ENCODE assay signal across 9 cellular contexts in the genomic region with DNA sequence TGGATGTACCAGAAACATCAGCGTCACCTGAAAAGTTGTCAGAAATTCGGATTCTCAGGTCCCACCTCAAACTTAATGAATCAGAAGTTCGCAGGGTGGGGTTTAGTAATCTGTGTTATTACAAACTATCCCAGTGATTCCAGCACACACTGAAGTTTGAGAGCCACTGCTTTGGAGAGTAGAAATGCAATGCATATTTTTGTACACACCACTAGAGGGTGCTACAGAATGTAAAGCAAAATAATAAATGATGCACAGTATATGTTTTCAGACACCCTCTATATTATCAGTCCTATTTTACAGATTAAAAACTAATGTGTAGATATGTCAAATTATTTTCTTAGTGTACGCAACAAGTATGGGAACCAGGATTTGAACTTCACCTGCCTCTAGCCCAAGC. TPM values are rescaled to one million over a fixed set of nuclear protein-coding genes. Genes with fewer than 3 reads are reported as not detected.
A peak's percentile ranks its signal among the peaks of the same experiment; 100 is the strongest.
DNase-seq lines count a peak whose midpoint lies in the region; ATAC-seq and TF ChIP-seq lines count a peak whose summit lies in the region.
"Had no signal": no experiment of that assay in that cellular context is flagged by ENCODE, and none has a peak within 500 bp of the region (broad histone marks: within the 10 kb centered on the region; RNA-seq: fewer than 3 reads in every experiment).

No MANE protein-coding gene starts in this region.

- H3K4me3 ChIP-seq in GM23248 (0 out of 2 replicates have a peak overlapping the region, but pooled peaks have one; percentile 99), coronary artery (no peak overlapping the region)

- H3K9ac ChIP-seq in GM23248: peak overlapping the region; percentile 100

- H3K27me3 ChIP-seq in GM23248 (replicated peaks; ENCODE audit: insufficient read depth): no peaks in the 10 kb centered on the region

- H3K9me3 Mint-ChIP-seq in neural crest cell: no peaks in the 10 kb centered on the region
- H3K9me3 Mint-ChIP-seq: stimulated activated naive CD8-positive, alpha-beta T cell treated with anti-CD3 and anti-CD28 coated beads, Interleukin-15, Interleukin-2, amounts not matched to agents 100 ng/mL and 50 ng/mL, for 24 hours had no signal

- TF ChIP-seq CTCF in coronary artery (IDR thresholded peaks at IDR 0.05): peak; percentile 39
- TF ChIP-seq CTCF in neural crest cell (conservative IDR thresholded peaks at IDR 0.05): peak; percentile 82

- peaks cover 25% of the 10 kb centered on the region for H3K79me2 ChIP-seq in GM23248 (ENCODE audit: insufficient read depth)

- H3K36me3 ChIP-seq in GM23248 (ENCODE audit: low read depth): peaks cover 13% of the 10 kb centered on the region

- H3K27ac ChIP-seq in GM23248 (peak overlapping the region; percentile 100; the same call in 1 of the 2 replicates), coronary artery (peak overlapping the region in 1 of 2 donors; percentile 96)

- peaks cover 3% of the 10 kb centered on the region for H3K36me3 Mint-ChIP-seq in neural crest cell (ENCODE audit: low read depth)

- H3K4me1 ChIP-seq in GM23248 (ENCODE audit: insufficient read depth): peaks cover 15% of the 10 kb centered on the region

- no peak for ATAC-seq in HG02798 (IDR thresholded peaks at IDR 0.05; ENCODE audit: poor library complexity, unreplicated experiment)
- no peak for ATAC-seq in HG02938 (IDR thresholded peaks at IDR 0.05; ENCODE audit: unreplicated experiment)

- 33 to 35% methylated on average over 4 of the region's 4 CpGs for WGBS in GM23248 (ENCODE audit: low coverage in 1 of 2, low lambda C conversion rate in 2 of 2, missing lambda C conversion rate in 2 of 2), 2 experiments

- H3K9me3 ChIP-seq in GM23248 (ENCODE audit: low read depth): no peaks in the 10 kb centered on the region

- no peaks in the 10 kb centered on the region for H3K9me2 ChIP-seq in GM23248 (ENCODE audit: insufficient read depth)

- peak overlapping the region; percentile 83 for H2AFZ ChIP-seq in GM23248

- H3K27me3 Mint-ChIP-seq in neural crest cell (ENCODE audit: low read depth): peaks cover 6% of the 10 kb centered on the region
- H3K27me3 Mint-ChIP-seq: stimulated activated naive CD8-positive, alpha-beta T cell treated with anti-CD3 and anti-CD28 coated beads, Interleukin-15, Interleukin-2, amounts not matched to agents 100 ng/mL and 50 ng/mL, for 24 hours had no signal

- in situ Hi-C loops in GM23248 (cut with MboI): loop anchor here (10.0 kb wide), 1 partner anchor 154 kb away; no protein-coding TSS in a partner anchor

- H3K4me1 Mint-ChIP-seq in neural crest cell: peaks cover 5% of the 10 kb centered on the region

- DNase-seq in AML-193 (lab: John Stamatoyannopoulos, UW) (peak; percentile 30 to 48), GM23248 (peak; percentile 66), NCI-H748 (lab: John Stamatoyannopoulos, UW; ENCODE audit: unreplicated experiment) (peak; percentile 41), coronary artery (ENCODE audit: low spot score) (no peak), neural crest cell (ENCODE audit: low read depth, low spot score) (no peak)
- DNase-seq in effector CD8-positive, alpha-beta T cell (lab: John Stamatoyannopoulos, UW): no peak

- H4K20me1 ChIP-seq in GM23248 (ENCODE audit: insufficient read depth): no peaks in the 10 kb centered on the region

- H3K4me3 Mint-ChIP-seq in neural crest cell: no peak overlapping the region
- H3K4me3 Mint-ChIP-seq: stimulated activated naive CD8-positive, alpha-beta T cell treated with anti-CD3 and anti-CD28 coated beads, Interleukin-15, Interleukin-2, amounts not matched to agents 100 ng/mL and 50 ng/mL, for 24 hours had no signal

- no peak overlapping the region for H3K27ac Mint-ChIP-seq in neural crest cell (ENCODE audit: unreplicated experiment)
- H3K27ac Mint-ChIP-seq: stimulated activated naive CD8-positive, alpha-beta T cell treated with anti-CD3 and anti-CD28 coated beads, Interleukin-15, Interleukin-2, amounts not matched to agents 100 ng/mL and 50 ng/mL, for 24 hours had no signal

- peak overlapping the region; percentile 89 for H3K4me2 ChIP-seq in GM23248 (ENCODE audit: unreplicated experiment)

- H3F3A ChIP-seq in GM23248 (ENCODE audit: insufficient read depth): peaks cover 25% of the 10 kb centered on the region

RNA-seq across cellular contexts. Expression of a gene that starts 2.5 kb away (rescaled TPM):
- 640 and 664 TPM in 2 replicates for total RNA-seq in GM23248 (2014; rRNA removed; shearing (Covaris generic))
- 482 and 486 TPM in 2 replicates for polyA plus RNA-seq in GM23248 (2016; fragmentation: Nextera tagmentation; extraction: Ambion mirVana)
- 412 TPM in 2 replicates for total RNA-seq in neural crest cell

RNA-seq across cellular contexts. Expression of a gene that starts 21.8 kb away (rescaled TPM):
- not detected in 2 replicates for total RNA-seq in GM23248 (2014; rRNA removed; shearing (Covaris generic))
- 0.26 and 0.28 TPM in 2 replicates for polyA plus RNA-seq in GM23248 (2016; fragmentation: Nextera tagmentation; extraction: Ambion mirVana)
- 2.0 TPM in 1 of 2 replicates, not detected in the other for total RNA-seq in neural crest cell

Comparison
In these comparisons a context has a peak if more than half of its experiments do, and no peak if none do; other contexts are left out.
1. DNase-seq: peak in AML-193 (2 of 2), GM23248 (single experiment) and NCI-H748 (single experiment); none in coronary artery (single experiment), neural crest cell (single experiment) and effector CD8-positive, alpha-beta T cell (single experiment).